In genomic region chr10:25113231-25114035, GRCh38 we compare ENCODE assay signal across 7 cellular contexts.
A peak's percentile ranks its signal among the peaks of the same experiment; 100 is the strongest.
DNase-seq lines count a peak whose midpoint lies in the region; ATAC-seq and TF ChIP-seq lines count a peak whose summit lies in the region.

No MANE protein-coding gene starts in this region.

- H3K9me3 ChIP-seq in OCI-LY3 (ENCODE audit: insufficient read depth, low read length) (no peaks in the 10 kb centered on the region), heart right ventricle (no peaks in the 10 kb centered on the region)

- H3K27ac ChIP-seq in OCI-LY3 (ENCODE audit: low read length), result no peak overlapping the region
- no peak overlapping the region for H3K27ac ChIP-seq in heart right ventricle

- H3K4me1 Mint-ChIP-seq in activated naive CD8-positive, alpha-beta T cell treated with anti-CD3 and anti-CD28 coated beads, Interleukin-2, amount 50 U/mL, for 24 hours, result no peaks in the 10 kb centered on the region

- no peak overlapping the region for H3K27ac Mint-ChIP-seq in activated naive CD8-positive, alpha-beta T cell treated with anti-CD3 and anti-CD28 coated beads, Interleukin-2, amount 50 U/mL, for 24 hours

- no peak overlapping the region for H3K4me3 Mint-ChIP-seq in activated naive CD8-positive, alpha-beta T cell treated with anti-CD3 and anti-CD28 coated beads, Interleukin-2, amount 50 U/mL, for 24 hours

- TF ChIP-seq CTCF in GM12865 (IDR thresholded peaks at IDR 0.05; ENCODE audit: insufficient read depth, low read depth, low read length, missing control alignments), result peak; percentile 79
- peak; percentile 67 for TF ChIP-seq CTCF in OCI-LY3 (IDR thresholded peaks at IDR 0.05; ENCODE audit: low read depth, low read length)
- peak; percentile 35 to 80 (median 77) for TF ChIP-seq CTCF in heart right ventricle (IDR thresholded peaks at IDR 0.05)

- peaks cover 9% of the 10 kb centered on the region for H3K27me3 Mint-ChIP-seq in activated naive CD8-positive, alpha-beta T cell treated with anti-CD3 and anti-CD28 coated beads, Interleukin-2, amount 50 U/mL, for 24 hours

- H2AFZ ChIP-seq in OCI-LY3 (ENCODE audit: low read depth, low read length), result no peak overlapping the region

- H3K4me3 ChIP-seq in GM12865 (ENCODE audit: low read depth, low read length), result no peak overlapping the region
- no peak overlapping the region for H3K4me3 ChIP-seq in OCI-LY3 (ENCODE audit: low read length)
- no peak overlapping the region for H3K4me3 ChIP-seq in heart right ventricle

- H3K4me2 ChIP-seq in OCI-LY3 (ENCODE audit: low read length), result no peak overlapping the region

- no peak overlapping the region for H3K9ac ChIP-seq in OCI-LY3 (ENCODE audit: low read length)

- no peaks in the 10 kb centered on the region for H3K79me2 ChIP-seq in OCI-LY3 (ENCODE audit: low read length)

- no peaks in the 10 kb centered on the region for H3K9me3 Mint-ChIP-seq in activated naive CD8-positive, alpha-beta T cell treated with anti-CD3 and anti-CD28 coated beads, Interleukin-2, amount 50 U/mL, for 24 hours

- H3K36me3 Mint-ChIP-seq in activated naive CD8-positive, alpha-beta T cell treated with anti-CD3 and anti-CD28 coated beads, Interleukin-2, amount 50 U/mL, for 24 hours (ENCODE audit: low read depth), result no peaks in the 10 kb centered on the region

- DNase-seq in GM12865 (ENCODE audit: low read depth) (peak; percentile 69), H4 (ENCODE audit: low spot score) (peak; percentile 74), Kasumi-1 (lab: John Stamatoyannopoulos, UW) (peak; percentile 68 to 80), heart right ventricle (peak; percentile 59 to 70), posterior vena cava (ENCODE audit: low spot score) (peak; percentile 85)
- peak; percentile 52 for DNase-seq in activated naive CD8-positive, alpha-beta T cell treated with anti-CD3 and anti-CD28 coated beads, Interleukin-2, amount 50 U/mL, for 24 hours

- no peaks in the 10 kb centered on the region for H4K20me1 ChIP-seq in OCI-LY3 (ENCODE audit: insufficient read depth, low read length)

- H3K36me3 ChIP-seq in OCI-LY3 (replicated peaks; ENCODE audit: low read depth, low read length) (no peaks in the 10 kb centered on the region), heart right ventricle (no peaks in the 10 kb centered on the region)

- H3K4me1 ChIP-seq in OCI-LY3 (ENCODE audit: low read length) (no peaks in the 10 kb centered on the region), heart right ventricle (peaks cover 0 to 5% (median 0%) of the 10 kb centered on the region in 9 donors)

- 21 to 27% methylated on average over 13 of the region's 13 CpGs for whole genome bisulfite sequencing in heart right ventricle, 2 donors

- H3K27me3 ChIP-seq in OCI-LY3 (ENCODE audit: low read depth, low read length) (no peaks in the 10 kb centered on the region), heart right ventricle (peaks cover 0 to 29% (median 3%) of the 10 kb centered on the region in 7 donors)

- ATAC-seq in activated naive CD8-positive, alpha-beta T cell treated with anti-CD3 and anti-CD28 coated beads, Interleukin-2, amount 50 U/mL, for 24 hours, result peak; percentile 78
- ATAC-seq in heart right ventricle, result peak; percentile 72 to 92 (median 85)

- intact Hi-C loops in heart right ventricle (cut with DNase I) (loop anchor here in 9 of 10 donors (2.0 to 10.0 kb wide), 7 partner anchors 111 to 601 kb away; no protein-coding TSS in a partner anchor), posterior vena cava (cut with DNase I) (no loop called here)

Comparison
In these comparisons a context has a peak if more than half of its experiments do, and no peak if none do; other contexts are left out.
1. intact Hi-C loops: an anchor here in heart right ventricle (2.0 to 10.0 kb wide); none called in posterior vena cava.